11 cellular contexts compared by ENCODE assay signal in the genomic region with DNA sequence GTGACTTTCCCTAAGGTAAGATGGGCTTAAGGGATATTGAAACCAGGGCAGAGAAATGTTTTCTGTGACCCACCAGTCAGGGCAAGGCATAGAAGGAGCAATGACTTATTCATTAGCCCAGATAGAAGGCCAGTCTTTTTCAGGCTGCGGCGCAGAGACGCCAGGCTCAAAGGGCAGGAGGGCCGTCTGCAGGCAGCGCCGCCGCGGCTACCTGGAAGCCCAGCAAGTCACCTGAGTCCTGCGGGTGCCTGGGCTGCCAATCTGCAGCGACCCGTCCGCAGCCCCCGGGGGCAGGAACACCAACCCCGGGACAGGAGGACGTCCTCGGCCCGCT. TPM values are rescaled to one million over a fixed set of nuclear protein-coding genes. Genes with fewer than 3 reads are reported as not detected.
A peak's percentile ranks its signal among the peaks of the same experiment; 100 is the strongest.
DNase-seq lines count a peak whose midpoint lies in the region; TF ChIP-seq lines count a peak whose summit lies in the region.
"Had no signal": no experiment of that assay in that cellular context is flagged by ENCODE, and none has a peak within 500 bp of the region (broad histone marks: within the 10 kb centered on the region; RNA-seq: fewer than 3 reads in every experiment).

No MANE protein-coding gene starts in this region.

- intact Hi-C loops in OCI-LY7 (cut with micrococcal nuclease; ENCODE audit: unreplicated experiment) = no loop called here

- H3K9me3 ChIP-seq in neural progenitor cell (ENCODE audit: low read depth) (no peaks in the 10 kb centered on the region), OCI-LY7 (ENCODE audit: low read length) (no peaks in the 10 kb centered on the region)
- H3K9me3 ChIP-seq: neutrophil had no signal

- H3K27ac Mint-ChIP-seq in neural progenitor cell = no peak overlapping the region

- peak overlapping the region; percentile 36 for H3K4me3 ChIP-seq in AG09309 (ENCODE audit: control insufficient read depth, low read depth, low read length)
- H3K4me3 ChIP-seq in Jurkat, Clone E6-1 (ENCODE audit: low read length) = peak overlapping the region; percentile 21; the same call in 1 of the 2 replicates
- H3K4me3 ChIP-seq in epithelial cell of esophagus (ENCODE audit: low read length) = peak overlapping the region; percentile 5
- peak overlapping the region; percentile 83 for H3K4me3 ChIP-seq in neural progenitor cell
- H3K4me3 ChIP-seq in OCI-LY7 (ENCODE audit: low read depth, low read length, poor library complexity, severe bottlenecking) = no peak overlapping the region

- H3K9ac ChIP-seq in neural progenitor cell = no peak overlapping the region

- H3K79me2 ChIP-seq in neural progenitor cell (ENCODE audit: low read depth) = no peaks in the 10 kb centered on the region
- no peaks in the 10 kb centered on the region for H3K79me2 ChIP-seq in OCI-LY7 (ENCODE audit: insufficient read depth, low read depth, low read length)

- H3K36me3 Mint-ChIP-seq in neural progenitor cell = no peaks in the 10 kb centered on the region

- no peaks in the 10 kb centered on the region for H3K9me2 ChIP-seq in OCI-LY7 (ENCODE audit: insufficient read depth, low read length)

- H3K4me1 Mint-ChIP-seq in neural progenitor cell = peaks cover 2% of the 10 kb centered on the region

- peak overlapping the region; percentile 82 for H3K4me3 Mint-ChIP-seq in neural progenitor cell

- DNase-seq in AG09309 (ENCODE audit: low read depth) (no peak), epithelial cell of esophagus (ENCODE audit: low read depth) (no peak), neural progenitor cell (ENCODE audit: low spot score) (no peak), T1000 (lab: John Stamatoyannopoulos, UW) (no peak), AG20443 (ENCODE audit: low spot score) (no peak), NCI-H748 treated with DMSO at 0.1 percent for 48 hours (lab: John Stamatoyannopoulos, UW) (no peak), OCI-LY7 (ENCODE audit: low spot score) (no peak)
- DNase-seq in Jurkat, Clone E6-1 (ENCODE audit: low read depth, low spot score) = no peak
- DNase-seq: DND-41 had no signal

- H4K20me1 ChIP-seq in neural progenitor cell (ENCODE audit: low read depth) (peaks cover 3% of the 10 kb centered on the region), OCI-LY7 (ENCODE audit: insufficient read depth, low read length) (no peaks in the 10 kb centered on the region)

- no peaks in the 10 kb centered on the region for H3K9me3 Mint-ChIP-seq in neural progenitor cell

- H3K27ac ChIP-seq in neural progenitor cell (no peak overlapping the region), OCI-LY7 (ENCODE audit: low read depth, low read length, poor library complexity, severe bottlenecking) (no peak overlapping the region)
- H3K27ac ChIP-seq: neutrophil had no signal

- H2AFZ ChIP-seq in neural progenitor cell (replicated peaks) (peak overlapping the region; percentile 100), OCI-LY7 (ENCODE audit: low read length) (no peak overlapping the region)

- peaks cover 5% of the 10 kb centered on the region for H3F3A ChIP-seq in neural progenitor cell (ENCODE audit: low read depth)

- CTCF ChIA-PET in OCI-LY7 (lab: Charles Lee; ENCODE audit: unreplicated experiment) = no interaction called here

- POLR2A ChIA-PET in OCI-LY7 (lab: Charles Lee) = no interaction called here

- no peaks in the 10 kb centered on the region for H3K36me3 ChIP-seq in neural progenitor cell
- no peaks in the 10 kb centered on the region for H3K36me3 ChIP-seq in OCI-LY7 (ENCODE audit: insufficient read depth, low read length)
- H3K36me3 ChIP-seq: neutrophil had no signal

- TF ChIP-seq CTCF in AG09309 (IDR thresholded peaks at IDR 0.05; ENCODE audit: control insufficient read depth, insufficient read depth, low read depth, low read length, missing control alignments) = no peak
- TF ChIP-seq CTCF in epithelial cell of esophagus (IDR thresholded peaks at IDR 0.05; ENCODE audit: insufficient read depth, low read depth, low read length, missing control alignments) = no peak
- no peak for TF ChIP-seq CTCF in neural progenitor cell (IDR thresholded peaks at IDR 0.05)
- TF ChIP-seq CTCF in OCI-LY7 (conservative IDR thresholded peaks at IDR 0.05; ENCODE audit: low read length) = no peak

- H3K27me3 Mint-ChIP-seq in neural progenitor cell (ENCODE audit: insufficient read depth, low read depth) = peaks cover 48% of the 10 kb centered on the region

- no TSS peak for BruUV-seq in OCI-LY7 (replicated peaks; lab: Mats Ljungman, UMichigan)

- H3K4me1 ChIP-seq in neural progenitor cell (peaks cover 4% of the 10 kb centered on the region), OCI-LY7 (ENCODE audit: insufficient read depth, low read length, poor library complexity, severe bottlenecking) (no peaks in the 10 kb centered on the region)

- H3K4me2 ChIP-seq in neural progenitor cell (peak overlapping the region; percentile 100), OCI-LY7 (ENCODE audit: low read length) (no peak overlapping the region)

- H3K27me3 ChIP-seq in neural progenitor cell = peaks cover 69% of the 10 kb centered on the region

RNA-seq across cellular contexts. Expression of gene SH3GL2, which starts 0.3 kb away (rescaled TPM):
- 6.1 TPM for polyA plus RNA-seq in Jurkat, Clone E6-1 (2012; ENCODE audit: insufficient read depth, insufficient read length)
- total RNA-seq in neural progenitor cell (ENCODE audit: low replicate concordance) (1.2 and 1.6 TPM in 2 replicates), OCI-LY7 (2022) (not detected in 2 replicates)
- total RNA-seq in OCI-LY7 (2014; rRNA removed; shearing (Covaris generic)) = not detected in 2 replicates
- total RNA-seq: T-helper 1 cell treated with Interleukin-12 subunit alpha and Interleukin-12 subunit beta and Interleukin-4 antibody, amounts not matched to agents 30 ng/mL and 1 ng/mL, for 36 hours had no signal
